ENCODE assay signal across 8 cellular contexts in the genomic region with DNA sequence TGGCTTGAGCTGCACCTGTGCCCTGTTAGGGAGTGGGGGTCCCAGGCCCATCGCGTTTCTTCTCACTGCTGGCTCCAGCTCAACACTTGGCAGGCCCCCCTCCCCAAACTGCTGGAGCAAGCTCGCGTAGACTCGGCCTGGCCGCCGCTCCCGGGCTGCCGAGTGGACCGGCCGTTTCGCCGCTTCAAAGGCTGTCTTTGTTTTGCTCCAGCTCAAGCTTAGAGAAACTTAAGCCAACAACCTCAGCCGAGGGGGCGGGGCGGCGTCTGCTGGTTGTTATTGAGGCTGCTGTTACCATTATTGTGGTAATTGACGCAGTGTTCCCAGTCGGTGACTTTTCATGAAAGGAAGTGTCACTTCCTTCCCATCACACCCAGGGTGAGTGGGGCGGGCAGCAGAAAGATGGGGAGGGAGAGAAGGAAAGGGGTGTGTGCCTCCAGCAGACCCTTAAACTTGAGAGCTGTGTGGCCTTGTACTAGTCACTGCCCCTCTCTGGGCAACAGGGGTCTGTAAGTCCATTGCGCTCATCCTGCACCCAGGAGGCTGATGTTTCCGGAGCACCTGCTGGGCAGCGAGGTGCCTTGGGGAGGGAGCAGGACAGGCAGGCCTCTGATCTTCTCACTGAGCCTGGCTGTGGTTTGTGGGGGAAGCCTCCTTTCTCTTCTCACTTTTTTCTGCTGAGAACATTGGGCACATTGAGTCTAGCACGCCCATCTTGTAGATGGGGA. TPM values are rescaled to one million over a fixed set of nuclear protein-coding genes. Genes with fewer than 3 reads are reported as not detected.
DNase-seq lines count a peak whose midpoint lies in the region; ATAC-seq, FAIRE-seq and TF ChIP-seq lines count a peak whose summit lies in the region.

No MANE protein-coding gene starts in this region.

- no peak for TF ChIP-seq CTCF in DND-41 (IDR thresholded peaks at IDR 0.05; ENCODE audit: borderline replicate concordance, extremely low read depth, low read length, poor library complexity, severe bottlenecking)
- TF ChIP-seq CTCF in astrocyte (IDR thresholded peaks at IDR 0.05; ENCODE audit: insufficient read depth, low read depth, low read length): no peak
- no peak for TF ChIP-seq CTCF in PC-9 (conservative IDR thresholded peaks at IDR 0.05)

- no TSS peak for BruUV-seq in PC-9 (replicated peaks; lab: Mats Ljungman, UMichigan)

- peaks cover 18% of the 10 kb centered on the region for H3K4me1 Mint-ChIP-seq in astrocyte (ENCODE audit: low read depth, unreplicated experiment)
- peaks cover 59 to 66% of the 10 kb centered on the region in 2 donors for H3K4me1 Mint-ChIP-seq in immature natural killer cell

- peaks cover 25% of the 10 kb centered on the region; the same call in 1 of the 2 replicates for H3F3A ChIP-seq in PC-9 (ENCODE audit: insufficient read depth, low read depth)

- H3K9me3 ChIP-seq in DND-41 (ENCODE audit: insufficient read depth, low read length, severe bottlenecking) (no peaks in the 10 kb centered on the region), astrocyte (ENCODE audit: insufficient read depth, low read depth, low read length) (no peaks in the 10 kb centered on the region), PC-9 (ENCODE audit: insufficient read depth, low read depth) (no peaks in the 10 kb centered on the region)

- H3K27ac Mint-ChIP-seq in astrocyte (ENCODE audit: unreplicated experiment) (no peak overlapping the region), immature natural killer cell (peak overlapping the region; percentile 89 to 99 (median 96))

- no peaks in the 10 kb centered on the region for H3K9me2 ChIP-seq in PC-9 (ENCODE audit: insufficient read depth)

- DNase-seq in DND-41: peak; percentile 90
- peak; percentile 65 to 96 (median 88) for DNase-seq in T-helper 2 cell
- DNase-seq in astrocyte (ENCODE audit: low read depth): peak; percentile 18
- DNase-seq in immature natural killer cell: peak; percentile 93 to 95 (median 95)
- DNase-seq in stimulated activated CD4-positive, alpha-beta T cell treated with anti-CD3 and anti-CD28 coated beads, Interleukin-15, amount 100 ng/mL, for 1 hour (ENCODE audit: low read depth in 1 of 2, low spot score in 1 of 2): peak; percentile 74 to 77
- DNase-seq in PC-9: no peak
- no peak for DNase-seq in SKM-1 (lab: John Stamatoyannopoulos, UW; ENCODE audit: unreplicated experiment)

- H3K36me3 ChIP-seq in DND-41 (ENCODE audit: insufficient read depth, low read length): peaks cover 23% of the 10 kb centered on the region
- peaks cover 4% of the 10 kb centered on the region for H3K36me3 ChIP-seq in astrocyte (ENCODE audit: insufficient read depth, low read length)
- no peaks in the 10 kb centered on the region for H3K36me3 ChIP-seq in PC-9 (ENCODE audit: low read depth)

- H3K4me3 ChIP-seq in DND-41 (ENCODE audit: low read depth in 1 of 2, low read length in 2 of 2): peak overlapping the region; percentile 54 to 68; a peak in 3 of 4 replicates
- peak overlapping the region; percentile 66 for H3K4me3 ChIP-seq in astrocyte (ENCODE audit: insufficient read depth, low read depth, low read length)
- no peak overlapping the region for H3K4me3 ChIP-seq in PC-9

- H3K27me3 Mint-ChIP-seq in astrocyte (ENCODE audit: low read depth, unreplicated experiment): no peaks in the 10 kb centered on the region
- H3K27me3 Mint-ChIP-seq in immature natural killer cell (ENCODE audit: low read depth in 3 of 3): peaks cover 24 to 36% (median 31%) of the 10 kb centered on the region in 3 donors

- H3K9me3 Mint-ChIP-seq in astrocyte (ENCODE audit: unreplicated experiment): no peaks in the 10 kb centered on the region
- H3K9me3 Mint-ChIP-seq in immature natural killer cell: no peaks in the 10 kb centered on the region

- intact Hi-C loops in PC-9 (cut with micrococcal nuclease; ENCODE audit: unreplicated experiment): no loop called here

- ATAC-seq in DND-41 (ENCODE audit: insufficient read depth, low read depth): peak; percentile 59
- ATAC-seq in HG02763 (IDR thresholded peaks at IDR 0.05; ENCODE audit: unreplicated experiment): no peak

- H3K4me2 ChIP-seq in DND-41 (ENCODE audit: insufficient read depth, low read length) (peak overlapping the region; percentile 91), astrocyte (ENCODE audit: low read length) (peak overlapping the region; percentile 97), PC-9 (no peak overlapping the region)

- peak overlapping the region; percentile 76 for H3K27ac ChIP-seq in DND-41 (ENCODE audit: low read length)
- no peak overlapping the region for H3K27ac ChIP-seq in astrocyte (ENCODE audit: low read depth, low read length)
- no peak overlapping the region for H3K27ac ChIP-seq in PC-9

- CTCF ChIA-PET in PC-9 (lab: Charles Lee): interaction anchor here (2.4 kb wide), 1 partner anchor 15 kb away, joined by 7 read pairs; no protein-coding TSS in a partner anchor

- H3K4me1 ChIP-seq in DND-41 (ENCODE audit: insufficient read depth, low read length) (peaks cover 38% of the 10 kb centered on the region), astrocyte (ENCODE audit: insufficient read depth, low read length) (peaks cover 30% of the 10 kb centered on the region), PC-9 (replicated peaks; ENCODE audit: insufficient read depth) (peaks cover 32% of the 10 kb centered on the region)

- no peak for FAIRE-seq in astrocyte (lab: Jason Lieb, UNC)

- H3K36me3 Mint-ChIP-seq in astrocyte (ENCODE audit: low read depth, unreplicated experiment) (peaks cover 10% of the 10 kb centered on the region), immature natural killer cell (peaks cover 5 to 13% (median 7%) of the 10 kb centered on the region in 3 donors)

- H3K27me3 ChIP-seq in DND-41 (ENCODE audit: insufficient read depth, low read length, poor library complexity): no peaks in the 10 kb centered on the region
- no peaks in the 10 kb centered on the region for H3K27me3 ChIP-seq in astrocyte (ENCODE audit: insufficient read depth, low read length)
- H3K27me3 ChIP-seq in PC-9 (ENCODE audit: insufficient read depth, low read depth): no peaks in the 10 kb centered on the region

- H3K9ac ChIP-seq in DND-41 (ENCODE audit: low read depth, low read length) (peak overlapping the region; percentile 84), astrocyte (ENCODE audit: low read length) (peak overlapping the region; percentile 85)

- H4K20me1 ChIP-seq in DND-41 (ENCODE audit: insufficient read depth, low read length) (peaks cover 55% of the 10 kb centered on the region), astrocyte (ENCODE audit: insufficient read depth, low read length) (peaks cover 59% of the 10 kb centered on the region), PC-9 (ENCODE audit: insufficient read depth) (peaks cover 4% of the 10 kb centered on the region; the same call in 1 of the 2 replicates)

- POLR2A ChIA-PET in PC-9 (lab: Charles Lee; ENCODE audit: unreplicated experiment): no interaction called here

- H2AFZ ChIP-seq in DND-41 (ENCODE audit: low read depth, low read length) (no peak overlapping the region), astrocyte (ENCODE audit: low read depth, low read length) (no peak overlapping the region), PC-9 (no peak overlapping the region)

- H3K4me3 Mint-ChIP-seq in astrocyte (ENCODE audit: unreplicated experiment) (peak overlapping the region; percentile 79), immature natural killer cell (peak overlapping the region; percentile 87 to 99 (median 94))

- peaks cover 52% of the 10 kb centered on the region for H3K79me2 ChIP-seq in DND-41 (ENCODE audit: insufficient read depth, low read length)
- peaks cover 58% of the 10 kb centered on the region for H3K79me2 ChIP-seq in astrocyte (ENCODE audit: insufficient read depth, low read length)
- H3K79me2 ChIP-seq in PC-9 (ENCODE audit: low read depth): no peaks in the 10 kb centered on the region; the same call in 1 of the 2 replicates

RNA-seq across cellular contexts. Expression of a gene that starts 2.1 kb away (rescaled TPM):
- total RNA-seq in astrocyte (11.3 and 11.8 TPM in 2 replicates), PC-9 (2021) (5.1 and 6.0 TPM in 2 replicates)
- polyA plus RNA-seq in immature natural killer cell: 100 to 1,000 TPM in 1 of 3 donors, 10 to 100 TPM in 2; 77.1 to 204 (median 82.7) TPM

RNA-seq across cellular contexts. Expression of a gene that starts 33.5 kb away (rescaled TPM):
- total RNA-seq in astrocyte (0.34 and 0.38 TPM in 2 replicates), PC-9 (2021) (0.48 and 0.63 TPM in 2 replicates)
- polyA plus RNA-seq in immature natural killer cell: not detected

Comparison
In these comparisons a context has a peak if more than half of its experiments do, and no peak if none do; other contexts are left out.
1. DNase-seq: peak in DND-41 (single experiment), T-helper 2 cell (5 of 5), astrocyte (single experiment), immature natural killer cell (3 of 3) and stimulated activated CD4-positive, alpha-beta T cell treated with anti-CD3 and anti-CD28 coated beads, Interleukin-15, amount 100 ng/mL, for 1 hour (2 of 2); none in PC-9 (0 of 2) and SKM-1 (single experiment).